Comparison of ENCODE assay signal across 9 cellular contexts in genomic region chr19:1324792-1325567, GRCh38. TPM values are rescaled to one million over a fixed set of nuclear protein-coding genes. Genes with fewer than 3 reads are reported as not detected.
DNase-seq lines count a peak whose midpoint lies in the region; ATAC-seq and TF ChIP-seq lines count a peak whose summit lies in the region.
"Had no signal": no experiment of that assay in that cellular context is flagged by ENCODE, and none has a peak within 500 bp of the region (broad histone marks: within the 10 kb centered on the region; RNA-seq: fewer than 3 reads in every experiment).

No MANE protein-coding gene starts in this region.

- no peaks in the 10 kb centered on the region for H3K9me3 ChIP-seq in MM.1S (replicated peaks; ENCODE audit: insufficient read depth, low read length)
- H3K9me3 ChIP-seq: neutrophil had no signal

- H3F3A ChIP-seq in MM.1S (ENCODE audit: insufficient read depth, low read length), result no peaks in the 10 kb centered on the region

- no peaks in the 10 kb centered on the region for H3K36me3 Mint-ChIP-seq in activated T-helper 1 cell treated with anti-CD3 and anti-CD28 coated beads, Interleukin-12 subunit alpha, Interleukin-12 subunit beta, Interleukin-2, Interleukin-4 antibody, amounts not matched to agents 30 ng/mL and 10 ng/mL and 1 ng/mL, durations not matched to agents 14 hours and 24 hours and 36 hours (ENCODE audit: low read depth)

- H3K9ac ChIP-seq in MM.1S (ENCODE audit: low read length), result no peak overlapping the region

- no peak overlapping the region for H3K27ac Mint-ChIP-seq in activated T-helper 1 cell treated with anti-CD3 and anti-CD28 coated beads, Interleukin-12 subunit alpha, Interleukin-12 subunit beta, Interleukin-2, Interleukin-4 antibody, amounts not matched to agents 30 ng/mL and 10 ng/mL and 1 ng/mL, durations not matched to agents 14 hours and 24 hours and 36 hours

- H3K4me2 ChIP-seq in MM.1S (ENCODE audit: low read depth, low read length), result peak overlapping the region; percentile 37; the same call in 1 of the 2 replicates

- no peaks in the 10 kb centered on the region for H3K4me1 Mint-ChIP-seq in activated T-helper 1 cell treated with anti-CD3 and anti-CD28 coated beads, Interleukin-12 subunit alpha, Interleukin-12 subunit beta, Interleukin-2, Interleukin-4 antibody, amounts not matched to agents 30 ng/mL and 10 ng/mL and 1 ng/mL, durations not matched to agents 14 hours and 24 hours and 36 hours (ENCODE audit: low read depth)

- H3K27me3 Mint-ChIP-seq in activated T-helper 1 cell treated with anti-CD3 and anti-CD28 coated beads, Interleukin-12 subunit alpha, Interleukin-12 subunit beta, Interleukin-2, Interleukin-4 antibody, amounts not matched to agents 30 ng/mL and 10 ng/mL and 1 ng/mL, durations not matched to agents 14 hours and 24 hours and 36 hours (ENCODE audit: insufficient read depth), result peaks cover 28% of the 10 kb centered on the region

- ATAC-seq in omental fat pad (ENCODE audit: low FRiP score) (peak; percentile 92), HG03135 (IDR thresholded peaks at IDR 0.05; ENCODE audit: unreplicated experiment) (no peak), HG02798 (IDR thresholded peaks at IDR 0.05; ENCODE audit: poor library complexity, unreplicated experiment) (no peak)

- peak; percentile 50 for DNase-seq in COR-L47 (lab: John Stamatoyannopoulos, UW)
- no peak for DNase-seq in MM.1S
- DNase-seq in activated T-cell treated with anti-CD3 and anti-CD28 coated beads, Interleukin-2, amount 50 U/mL, for 48 hours, result peak; percentile 40 to 53
- peak; percentile 78 for DNase-seq in fibroblast of villous mesenchyme (ENCODE audit: low read depth)
- DNase-seq in omental fat pad (ENCODE audit: low spot score), result peak; percentile 28
- DNase-seq in activated T-helper 1 cell treated with anti-CD3 and anti-CD28 coated beads, Interleukin-12 subunit alpha, Interleukin-12 subunit beta, Interleukin-2, Interleukin-4 antibody, amounts not matched to agents 30 ng/mL and 10 ng/mL and 1 ng/mL, durations not matched to agents 14 hours and 24 hours and 36 hours (ENCODE audit: low spot score), result no peak

- TF ChIP-seq CTCF in MM.1S (IDR thresholded peaks at IDR 0.05; ENCODE audit: low read length) (no peak), fibroblast of villous mesenchyme (IDR thresholded peaks at IDR 0.05; ENCODE audit: insufficient read depth, low read depth, low read length) (no peak), omental fat pad (IDR thresholded peaks at IDR 0.05) (no peak)

- no peaks in the 10 kb centered on the region for H3K79me2 ChIP-seq in MM.1S (ENCODE audit: low read length)

- no peaks in the 10 kb centered on the region for H3K36me3 ChIP-seq in MM.1S (replicated peaks; ENCODE audit: insufficient read depth, low read length)
- H3K36me3 ChIP-seq: neutrophil had no signal

- no peak overlapping the region for H3K4me3 Mint-ChIP-seq in activated T-helper 1 cell treated with anti-CD3 and anti-CD28 coated beads, Interleukin-12 subunit alpha, Interleukin-12 subunit beta, Interleukin-2, Interleukin-4 antibody, amounts not matched to agents 30 ng/mL and 10 ng/mL and 1 ng/mL, durations not matched to agents 14 hours and 24 hours and 36 hours

- H3K9me2 ChIP-seq in MM.1S (replicated peaks; ENCODE audit: insufficient read depth, low read length), result no peaks in the 10 kb centered on the region

- intact Hi-C loops in activated T-helper 1 cell treated with anti-CD3 and anti-CD28 coated beads, Interleukin-12 subunit alpha, Interleukin-12 subunit beta, Interleukin-2, Interleukin-4 antibody, amounts not matched to agents 30 ng/mL and 10 ng/mL and 1 ng/mL, durations not matched to agents 14 hours and 24 hours and 36 hours (cut with micrococcal nuclease), result no loop called here

- no peak overlapping the region for H2AFZ ChIP-seq in MM.1S (ENCODE audit: low read length)

- no peaks in the 10 kb centered on the region for H3K4me1 ChIP-seq in MM.1S (ENCODE audit: low read length)

- H3K4me3 ChIP-seq in MM.1S (ENCODE audit: low read length), result no peak overlapping the region
- peak overlapping the region; percentile 38 for H3K4me3 ChIP-seq in fibroblast of villous mesenchyme (ENCODE audit: low read depth, low read length)

- H3K27me3 ChIP-seq in MM.1S (replicated peaks; ENCODE audit: insufficient read depth, low read length), result peaks cover 92% of the 10 kb centered on the region

- H3K9me3 Mint-ChIP-seq in activated T-helper 1 cell treated with anti-CD3 and anti-CD28 coated beads, Interleukin-12 subunit alpha, Interleukin-12 subunit beta, Interleukin-2, Interleukin-4 antibody, amounts not matched to agents 30 ng/mL and 10 ng/mL and 1 ng/mL, durations not matched to agents 14 hours and 24 hours and 36 hours, result no peaks in the 10 kb centered on the region

- H4K20me1 ChIP-seq in MM.1S (ENCODE audit: insufficient read depth, low read length), result no peaks in the 10 kb centered on the region

- H3K27ac ChIP-seq in MM.1S (ENCODE audit: low read length), result no peak overlapping the region
- H3K27ac ChIP-seq: neutrophil had no signal

RNA-seq across cellular contexts. Expression of gene EFNA2, which starts 39.3 kb away (rescaled TPM):
- total RNA-seq in fibroblast of villous mesenchyme, result not detected in 2 replicates
- total RNA-seq in omental fat pad, result not detected
- total RNA-seq in activated T-helper 1 cell treated with anti-CD3 and anti-CD28 coated beads, Interleukin-12 subunit alpha, Interleukin-12 subunit beta, Interleukin-2, Interleukin-4 antibody, amounts not matched to agents 30 ng/mL and 10 ng/mL and 1 ng/mL, durations not matched to agents 14 hours and 24 hours and 36 hours, result not detected in 2 replicates

RNA-seq across cellular contexts. Expression of gene FAM174C, which starts 49.6 kb away (rescaled TPM):
- total RNA-seq in fibroblast of villous mesenchyme (17.3 and 21.9 TPM in 2 replicates), omental fat pad (10 to 100 TPM; 47.2 to 69.1 (median 59.3) TPM)
- 119 and 128 TPM in 2 replicates for total RNA-seq in activated T-helper 1 cell treated with anti-CD3 and anti-CD28 coated beads, Interleukin-12 subunit alpha, Interleukin-12 subunit beta, Interleukin-2, Interleukin-4 antibody, amounts not matched to agents 30 ng/mL and 10 ng/mL and 1 ng/mL, durations not matched to agents 14 hours and 24 hours and 36 hours

RNA-seq across cellular contexts. Expression of gene CIRBP, which starts 55.8 kb away (rescaled TPM):
- total RNA-seq in fibroblast of villous mesenchyme (85.5 and 140 TPM in 2 replicates), omental fat pad (100 to 1,000 TPM; 292 to 484 (median 372) TPM)
- 245 and 256 TPM in 2 replicates for total RNA-seq in activated T-helper 1 cell treated with anti-CD3 and anti-CD28 coated beads, Interleukin-12 subunit alpha, Interleukin-12 subunit beta, Interleukin-2, Interleukin-4 antibody, amounts not matched to agents 30 ng/mL and 10 ng/mL and 1 ng/mL, durations not matched to agents 14 hours and 24 hours and 36 hours

RNA-seq across cellular contexts. Expression of gene NDUFS7, which starts 58.7 kb away (rescaled TPM):
- total RNA-seq in fibroblast of villous mesenchyme (33.7 and 61.2 TPM in 2 replicates), omental fat pad (100 to 1,000 TPM in 3 of 4 donors, 10 to 100 TPM in 1; 80.3 to 121 (median 114) TPM)
- 97.9 and 98.8 TPM in 2 replicates for total RNA-seq in activated T-helper 1 cell treated with anti-CD3 and anti-CD28 coated beads, Interleukin-12 subunit alpha, Interleukin-12 subunit beta, Interleukin-2, Interleukin-4 antibody, amounts not matched to agents 30 ng/mL and 10 ng/mL and 1 ng/mL, durations not matched to agents 14 hours and 24 hours and 36 hours

Comparison
In these comparisons a context has a peak if more than half of its experiments do, and no peak if none do; other contexts are left out.
1. DNase-seq: peak in COR-L47 (single experiment), activated T-cell treated with anti-CD3 and anti-CD28 coated beads, Interleukin-2, amount 50 U/mL, for 48 hours (2 of 2), fibroblast of villous mesenchyme (single experiment) and omental fat pad (single experiment); none in MM.1S (single experiment) and activated T-helper 1 cell treated with anti-CD3 and anti-CD28 coated beads, Interleukin-12 subunit alpha, Interleukin-12 subunit beta, Interleukin-2, Interleukin-4 antibody, amounts not matched to agents 30 ng/mL and 10 ng/mL and 1 ng/mL, durations not matched to agents 14 hours and 24 hours and 36 hours (single experiment).